ENCODE assay signal across 8 cellular contexts in the genomic region with DNA sequence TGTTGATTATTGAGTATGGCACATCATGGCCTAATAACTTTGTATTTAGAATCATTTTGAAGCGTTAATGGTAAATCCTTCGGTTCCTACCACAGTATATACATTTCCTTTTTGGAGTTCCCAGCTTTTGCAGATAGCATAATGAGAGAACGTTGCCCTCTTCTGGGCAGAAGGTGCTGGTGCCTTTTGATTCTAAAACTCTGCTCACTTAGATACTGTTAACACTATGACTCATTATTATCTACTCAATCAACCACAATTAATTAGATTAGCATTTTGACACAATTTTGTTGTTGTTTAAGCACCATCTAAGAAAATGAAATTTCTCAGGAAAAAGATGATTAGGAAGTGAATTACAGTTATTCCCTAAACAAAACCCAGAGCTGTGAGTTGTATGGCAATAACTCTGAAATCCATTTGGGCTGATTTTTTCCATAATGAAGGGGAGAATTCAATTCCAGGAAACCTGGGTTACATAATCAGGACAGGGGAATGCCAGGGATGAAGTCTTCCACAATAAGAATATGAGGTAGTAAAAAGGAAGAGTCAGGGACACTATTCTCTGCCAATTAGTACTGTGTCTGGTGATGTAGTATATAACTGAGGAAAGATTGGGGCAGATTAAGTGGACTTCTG. TPM values are rescaled to one million over a fixed set of nuclear protein-coding genes. Genes with fewer than 3 reads are reported as not detected.
DNase-seq lines count a peak whose midpoint lies in the region; ATAC-seq and TF ChIP-seq lines count a peak whose summit lies in the region.

No MANE protein-coding gene starts in this region.

- H3K9me3 Mint-ChIP-seq in Caco-2 (ENCODE audit: unreplicated experiment): no peaks in the 10 kb centered on the region
- no peaks in the 10 kb centered on the region for H3K9me3 Mint-ChIP-seq in activated CD8-positive, alpha-beta T cell treated with anti-CD3 and anti-CD28 coated beads, Interleukin-2, amount 10 ng/mL, durations not matched to agents 7 days and 5 days (ENCODE audit: insufficient read depth)
- H3K9me3 Mint-ChIP-seq in progenitor cell of endocrine pancreas (ENCODE audit: low read depth): no peaks in the 10 kb centered on the region

- peak; percentile 68 to 87 for TF ChIP-seq CTCF in Caco-2 (IDR thresholded peaks at IDR 0.05; ENCODE audit: insufficient read depth in 1 of 2, low read depth in 1 of 2, low read length in 1 of 2, severe bottlenecking in 1 of 2, unreplicated experiment in 1 of 2)
- peak; percentile 93 for TF ChIP-seq CTCF in progenitor cell of endocrine pancreas (IDR thresholded peaks at IDR 0.05; ENCODE audit: unreplicated experiment)

- ATAC-seq in GM18868 (IDR thresholded peaks at IDR 0.05; ENCODE audit: unreplicated experiment) (peak; percentile 79), HG03342 (IDR thresholded peaks at IDR 0.05; ENCODE audit: unreplicated experiment) (peak; percentile 80)
- peak; percentile 58 for ATAC-seq in activated CD8-positive, alpha-beta T cell treated with anti-CD3 and anti-CD28 coated beads, Interleukin-2, amount 10 ng/mL, durations not matched to agents 7 days and 5 days

- H3K36me3 Mint-ChIP-seq in Caco-2 (ENCODE audit: insufficient read depth, unreplicated experiment): no peaks in the 10 kb centered on the region
- H3K36me3 Mint-ChIP-seq in activated CD8-positive, alpha-beta T cell treated with anti-CD3 and anti-CD28 coated beads, Interleukin-2, amount 10 ng/mL, durations not matched to agents 7 days and 5 days (ENCODE audit: low read depth): no peaks in the 10 kb centered on the region
- no peaks in the 10 kb centered on the region for H3K36me3 Mint-ChIP-seq in progenitor cell of endocrine pancreas (ENCODE audit: insufficient read depth)

- H3K4me3 ChIP-seq in Caco-2 (ENCODE audit: low read depth, low read length): no peak overlapping the region

- H3K4me1 Mint-ChIP-seq in Caco-2 (ENCODE audit: low read depth, unreplicated experiment) (peaks cover 20% of the 10 kb centered on the region), progenitor cell of endocrine pancreas (ENCODE audit: low read depth) (peaks cover 4% of the 10 kb centered on the region)
- H3K4me1 Mint-ChIP-seq in activated CD8-positive, alpha-beta T cell treated with anti-CD3 and anti-CD28 coated beads, Interleukin-2, amount 10 ng/mL, durations not matched to agents 7 days and 5 days (ENCODE audit: low read depth): peaks cover 26% of the 10 kb centered on the region

- no peaks in the 10 kb centered on the region for H3K9me3 ChIP-seq in Caco-2

- H3K27me3 Mint-ChIP-seq in Caco-2 (ENCODE audit: insufficient read depth, unreplicated experiment): peaks cover 2% of the 10 kb centered on the region
- peaks cover 5% of the 10 kb centered on the region for H3K27me3 Mint-ChIP-seq in activated CD8-positive, alpha-beta T cell treated with anti-CD3 and anti-CD28 coated beads, Interleukin-2, amount 10 ng/mL, durations not matched to agents 7 days and 5 days (ENCODE audit: low read depth)
- H3K27me3 Mint-ChIP-seq in progenitor cell of endocrine pancreas: peaks cover 6% of the 10 kb centered on the region

- H3K27me3 ChIP-seq in Caco-2 (replicated peaks; ENCODE audit: control insufficient read depth, insufficient read depth, low read length): no peaks in the 10 kb centered on the region

- CTCF ChIA-PET in Caco-2 (lab: Charles Lee): interaction anchor here (0.6 to 2.7 kb wide), 13 partner anchors 9 to 417 kb away, joined by 3 to 39 read pairs (median 3); a partner anchor contains a TSS
- CTCF ChIA-PET in activated CD8-positive, alpha-beta T cell treated with anti-CD3 and anti-CD28 coated beads, Interleukin-2, amount 10 ng/mL, durations not matched to agents 7 days and 5 days (lab: Charles Lee): interaction anchor here (0.7 to 13.7 kb wide), 31 partner anchors 9 to 690 kb away, joined by 3 to 322 read pairs (median 3); a partner anchor contains a TSS

- H3K4me3 Mint-ChIP-seq in Caco-2 (ENCODE audit: unreplicated experiment): no peak overlapping the region
- no peak overlapping the region for H3K4me3 Mint-ChIP-seq in activated CD8-positive, alpha-beta T cell treated with anti-CD3 and anti-CD28 coated beads, Interleukin-2, amount 10 ng/mL, durations not matched to agents 7 days and 5 days
- no peak overlapping the region for H3K4me3 Mint-ChIP-seq in progenitor cell of endocrine pancreas (ENCODE audit: low read depth)

- H3K36me3 ChIP-seq in Caco-2 (ENCODE audit: control insufficient read depth, insufficient read depth, low read length): no peaks in the 10 kb centered on the region

- H3K4me1 ChIP-seq in Caco-2: no peaks in the 10 kb centered on the region

- POLR2A ChIA-PET in Caco-2 (lab: Charles Lee): interaction anchor here (0.6 to 1.3 kb wide), 2 partner anchors 136 to 299 kb away, joined by 3 read pairs; no protein-coding TSS in a partner anchor
- POLR2A ChIA-PET in activated CD8-positive, alpha-beta T cell treated with anti-CD3 and anti-CD28 coated beads, Interleukin-2, amount 10 ng/mL, durations not matched to agents 7 days and 5 days (lab: Charles Lee): interaction anchor here (1.4 to 2.4 kb wide), 2 partner anchors 11 to 136 kb away, joined by 4 to 17 read pairs; a partner anchor contains a TSS

- H3K27ac Mint-ChIP-seq in Caco-2 (ENCODE audit: unreplicated experiment) (no peak overlapping the region), progenitor cell of endocrine pancreas (no peak overlapping the region)
- no peak overlapping the region for H3K27ac Mint-ChIP-seq in activated CD8-positive, alpha-beta T cell treated with anti-CD3 and anti-CD28 coated beads, Interleukin-2, amount 10 ng/mL, durations not matched to agents 7 days and 5 days

- intact Hi-C loops in Caco-2 (cut with micrococcal nuclease; ENCODE audit: unreplicated experiment): loop anchor here (1.0 to 10.0 kb wide), 5 partner anchors 136 to 735 kb away; no protein-coding TSS in a partner anchor

- no TSS peak for BruUV-seq in Caco-2 (replicated peaks; lab: Mats Ljungman, UMichigan)

- DNase-seq in Caco-2 (peak in 1 of 2 experiments; percentile 52), NCI-H524 (lab: John Stamatoyannopoulos, UW) (peak; percentile 8 to 53), globus pallidus (ENCODE audit: low spot score) (peak; percentile 35), progenitor cell of endocrine pancreas (ENCODE audit: low spot score, unreplicated experiment) (no peak), GM19240 (ENCODE audit: insufficient read length, low spot score) (no peak)
- peak; percentile 51 for DNase-seq in activated CD8-positive, alpha-beta T cell treated with anti-CD3 and anti-CD28 coated beads, Interleukin-2, amount 10 ng/mL, durations not matched to agents 7 days and 5 days

RNA-seq across cellular contexts. Expression of a gene that starts 11.5 kb away (rescaled TPM):
- total RNA-seq in Caco-2 (2022) (140 and 141 TPM in 2 replicates), progenitor cell of endocrine pancreas (75.7 and 80.0 TPM in 2 replicates)
- 10 to 100 TPM; 61.2 to 65.0 TPM for total RNA-seq in activated CD8-positive, alpha-beta T cell treated with anti-CD3 and anti-CD28 coated beads, Interleukin-2, amount 10 ng/mL, durations not matched to agents 7 days and 5 days

Comparison
In these comparisons a context has a peak if more than half of its experiments do, and no peak if none do; other contexts are left out.
1. DNase-seq: peak in NCI-H524 (2 of 2), activated CD8-positive, alpha-beta T cell treated with anti-CD3 and anti-CD28 coated beads, Interleukin-2, amount 10 ng/mL, durations not matched to agents 7 days and 5 days (single experiment) and globus pallidus (single experiment); none in progenitor cell of endocrine pancreas (single experiment) and GM19240 (single experiment).
2. Peak in every context shown above with its lines, with median percentiles within 50 percentile points of each other: ATAC-seq.